8 cellular contexts compared by ENCODE assay signal in genomic region chr6:8063762-8064637, GRCh38. TPM values are rescaled to one million over a fixed set of nuclear protein-coding genes. Genes with fewer than 3 reads are reported as not detected.
DNase-seq lines count a peak whose midpoint lies in the region; ATAC-seq and TF ChIP-seq lines count a peak whose summit lies in the region.

Gene BLOC1S5, minus strand, starts transcription at chr6:8064389. Its CDS starts 13 bp downstream, at chr6:8064376.

- DNase-seq in Ammon's horn (ENCODE audit: low spot score), result peak; percentile 96
- DNase-seq in GM19238 (ENCODE audit: insufficient read length, low spot score), result peak; percentile 73
- DNase-seq in NCI-H524 (lab: John Stamatoyannopoulos, UW), result peak; percentile 97 to 98
- peak; percentile 98 for DNase-seq in activated CD4-positive, alpha-beta T cell treated with anti-CD3 and anti-CD28 coated beads for 36 hours
- DNase-seq in choroid plexus epithelial cell (ENCODE audit: low read depth), result peak; percentile 98
- DNase-seq in kidney glomerular epithelial cell (lab: John Stamatoyannopoulos, UW), result peak; percentile 98
- peak; percentile 87 to 98 for DNase-seq in stimulated activated CD4-positive, alpha-beta T cell treated with anti-CD3 and anti-CD28 coated beads, Interleukin-1b, Interleukin-23, amount 100 ng/mL, for 1 hour (ENCODE audit: low read depth in 2 of 2)

- peak; percentile 86 for ATAC-seq in HG03442 (IDR thresholded peaks at IDR 0.05; ENCODE audit: unreplicated experiment)
- ATAC-seq in activated CD4-positive, alpha-beta T cell treated with anti-CD3 and anti-CD28 coated beads for 36 hours, result peak; percentile 89

- POLR2A ChIA-PET in activated CD4-positive, alpha-beta T cell treated with anti-CD3 and anti-CD28 coated beads for 36 hours (lab: Charles Lee), result interaction anchor here (0.6 to 2.8 kb wide), 6 partner anchors 10 to 338 kb away, joined by 3 to 22 read pairs (median 4); partner anchors contain the start of genes BMP6 and EEF1E1

- peaks cover 29% of the 10 kb centered on the region for H3K4me1 Mint-ChIP-seq in activated CD4-positive, alpha-beta T cell treated with anti-CD3 and anti-CD28 coated beads for 36 hours

- H3K27ac Mint-ChIP-seq in activated CD4-positive, alpha-beta T cell treated with anti-CD3 and anti-CD28 coated beads for 36 hours, result peak within 1 kb of the TSS; percentile 94

- CTCF ChIA-PET in activated CD4-positive, alpha-beta T cell treated with anti-CD3 and anti-CD28 coated beads for 36 hours (lab: Charles Lee), result interaction anchor here (0.6 to 1.2 kb wide), 4 partner anchors 17 to 341 kb away, joined by 3 to 7 read pairs (median 5); partner anchors contain the start of gene EEF1E1

- intact Hi-C loops in activated CD4-positive, alpha-beta T cell treated with anti-CD3 and anti-CD28 coated beads for 36 hours (cut with DNase I, micrococcal nuclease), result loop anchor here (1.0 to 10.0 kb wide), 10 partner anchors 38 to 949 kb away; partner anchors contain the start of genes EEF1E1 (in 2 of the 2), SSR1 (in 2 of the 2), TXNDC5 (in 2 of the 2) and BMP6 (in 1 of the 2)

- peaks cover 13% of the 10 kb centered on the region for H3K36me3 Mint-ChIP-seq in activated CD4-positive, alpha-beta T cell treated with anti-CD3 and anti-CD28 coated beads for 36 hours (ENCODE audit: low read depth)

- H3K4me3 Mint-ChIP-seq in activated CD4-positive, alpha-beta T cell treated with anti-CD3 and anti-CD28 coated beads for 36 hours, result peak within 1 kb of the TSS; percentile 90

- H3K9me3 Mint-ChIP-seq in activated CD4-positive, alpha-beta T cell treated with anti-CD3 and anti-CD28 coated beads for 36 hours (ENCODE audit: low read depth), result no peaks in the 10 kb centered on the region

- TF ChIP-seq CTCF in choroid plexus epithelial cell (conservative IDR thresholded peaks at IDR 0.05; ENCODE audit: low read depth, low read length), result no peak

- H3K27me3 Mint-ChIP-seq in activated CD4-positive, alpha-beta T cell treated with anti-CD3 and anti-CD28 coated beads for 36 hours, result no peaks in the 10 kb centered on the region

- peak within 1 kb of the TSS; percentile 76 for H3K4me3 ChIP-seq in choroid plexus epithelial cell (ENCODE audit: low read depth, low read length)

RNA-seq across cellular contexts. Expression of gene BLOC1S5, which starts in this region (rescaled TPM):
- total RNA-seq in activated CD4-positive, alpha-beta T cell treated with anti-CD3 and anti-CD28 coated beads for 36 hours, result 10 to 100 TPM; 20.0 to 30.3 TPM

Comparison
In these comparisons a context has a peak if more than half of its experiments do, and no peak if none do; other contexts are left out.
1. Peak in every context shown above with its lines: DNase-seq, ATAC-seq and H3K4me3 ChIP-seq.